23 cellular contexts compared by ENCODE assay signal in the genomic region with DNA sequence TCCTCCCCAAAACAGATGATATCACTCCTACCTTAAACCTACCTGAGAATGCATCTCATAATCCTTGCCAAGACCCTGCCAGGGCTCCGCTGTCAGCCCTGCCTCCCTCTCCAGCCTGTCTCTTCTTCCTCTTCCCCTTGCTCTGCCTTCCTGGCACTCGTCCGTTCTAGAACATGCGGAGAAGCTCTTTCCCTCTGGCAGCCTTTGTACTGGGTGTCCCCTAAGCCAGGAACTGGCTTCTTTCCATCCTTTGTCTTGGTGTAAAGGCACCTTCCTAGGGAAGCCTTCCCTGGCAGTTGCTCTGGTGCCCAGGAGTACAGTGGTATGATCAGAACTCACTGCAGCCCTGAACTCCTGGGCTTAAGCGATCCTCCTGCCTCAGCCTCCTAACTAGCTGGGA.
"Had no signal": no experiment of that assay in that cellular context is flagged by ENCODE, and none has a peak within 500 bp of the region (broad histone marks: within the 10 kb centered on the region; RNA-seq: fewer than 3 reads in every experiment).

No MANE protein-coding gene starts in this region.

- H3K9me3 ChIP-seq: sigmoid colon, thyroid gland, upper lobe of right lung had no signal

- ATAC-seq: upper lobe of right lung had no signal

- H3K27me3 ChIP-seq: sigmoid colon, thyroid gland, upper lobe of right lung had no signal

- H3K36me3 ChIP-seq: WERI-Rb-1 had no signal

- H3K9me3 Mint-ChIP-seq: activated naive CD8-positive, alpha-beta T cell treated with anti-CD3 and anti-CD28 coated beads, Interleukin-2, amount 10 ng/mL, durations not matched to agents 7 days and 5 days; activated T-cell treated with anti-CD3 and anti-CD28 coated beads, Interleukin-2, amount 50 U/mL, for 4 hours; activated T-helper 2 cell treated with anti-CD3 and anti-CD28 coated beads, Interferon-gamma antibody, Interleukin-2, Interleukin-4, amounts not matched to agents 10 μg/mL and 5 μg/mL and 100 μg/mL, durations not matched to agents 14 hours and 24 hours and 36 hours; naive B cell; T-cell; T-helper 2 cell treated with Interferon-gamma antibody and Interleukin-4, amounts not matched to agents 5 μg/mL and 100 μg/mL, for 36 hours had no signal

- H3K27ac Mint-ChIP-seq: activated naive CD8-positive, alpha-beta T cell treated with anti-CD3 and anti-CD28 coated beads, Interleukin-2, amount 10 ng/mL, durations not matched to agents 7 days and 5 days; activated T-helper 2 cell treated with anti-CD3 and anti-CD28 coated beads, Interferon-gamma antibody, Interleukin-2, Interleukin-4, amounts not matched to agents 10 μg/mL and 5 μg/mL and 100 μg/mL, durations not matched to agents 14 hours and 24 hours and 36 hours; T-cell; T-helper 2 cell treated with Interferon-gamma antibody and Interleukin-4, amounts not matched to agents 5 μg/mL and 100 μg/mL, for 36 hours had no signal

- H3K4me3 ChIP-seq: sigmoid colon, thyroid gland, upper lobe of right lung had no signal

- H3K27me3 Mint-ChIP-seq: activated naive CD8-positive, alpha-beta T cell treated with anti-CD3 and anti-CD28 coated beads, Interleukin-2, amount 10 ng/mL, durations not matched to agents 7 days and 5 days; naive B cell; T-cell had no signal

- H3K27ac ChIP-seq: sigmoid colon, thyroid gland, upper lobe of right lung, WERI-Rb-1 had no signal

- H3K4me3 Mint-ChIP-seq: activated naive CD8-positive, alpha-beta T cell treated with anti-CD3 and anti-CD28 coated beads, Interleukin-2, amount 10 ng/mL, durations not matched to agents 7 days and 5 days; activated T-cell treated with anti-CD3 and anti-CD28 coated beads, Interleukin-2, amount 50 U/mL, for 4 hours; T-cell; T-helper 2 cell treated with Interferon-gamma antibody and Interleukin-4, amounts not matched to agents 5 μg/mL and 100 μg/mL, for 36 hours had no signal

- H3K36me3 Mint-ChIP-seq: activated naive CD8-positive, alpha-beta T cell treated with anti-CD3 and anti-CD28 coated beads, Interleukin-2, amount 10 ng/mL, durations not matched to agents 7 days and 5 days; naive B cell; T-cell had no signal

- DNase-seq: activated CD4-positive, alpha-beta T cell treated with anti-CD3 and anti-CD28 coated beads for 1 hour; activated CD4-positive, alpha-beta T cell treated with anti-CD3 and anti-CD28 coated beads, Interleukin-2, amount 50 U/mL, for 4 hours; activated CD8-positive, alpha-beta memory T cell treated with anti-CD3 and anti-CD28 coated beads for 24 hours; activated CD8-positive, alpha-beta memory T cell treated with anti-CD3 and anti-CD28 coated beads, Interleukin-2, amount 50 U/mL, for 4 hours; activated naive CD4-positive, alpha-beta T cell treated with Interleukin-2 at 50 U/mL for 16 hours; activated naive CD8-positive, alpha-beta T cell treated with anti-CD3 and anti-CD28 coated beads, Interleukin-2, amount 10 ng/mL, durations not matched to agents 7 days and 5 days; activated T-cell treated with anti-CD3 and anti-CD28 coated beads, Interleukin-2, amount 50 U/mL, for 4 hours; amniotic stem cell; effector CD4-positive, alpha-beta T cell; foreskin melanocyte; glutamatergic neuron; hippocampal formation; naive B cell; sigmoid colon; stimulated activated CD4-positive, alpha-beta T cell treated with anti-CD3 and anti-CD28 coated beads, Interleukin-2, amount 100 ng/mL, for 48 hours; stimulated activated CD8-positive, alpha-beta memory T cell treated with anti-CD3 and anti-CD28 coated beads, Interleukin-4, amount 100 ng/mL, for 48 hours; stimulated activated naive CD4-positive, alpha-beta T cell treated with Interleukin-2 at 50 U/mL for 16 hours; T-cell; thyroid gland; upper lobe of right lung; WERI-Rb-1 had no signal
